In genomic region chr4:44447563-44448504, GRCh38 we compare ENCODE assay signal across 8 cellular contexts. TPM values are rescaled to one million over a fixed set of nuclear protein-coding genes. Genes with fewer than 3 reads are reported as not detected.
DNase-seq lines count a peak whose midpoint lies in the region; ATAC-seq and TF ChIP-seq lines count a peak whose summit lies in the region.

No MANE protein-coding gene starts in this region.

- intact Hi-C loops in right lobe of liver (cut with DNase I), result no loop called here
- intact Hi-C loops in testis (cut with DNase I; ENCODE audit: low total_unique reads), result no loop called here

- H3K36me3 ChIP-seq in right lobe of liver, result no peaks in the 10 kb centered on the region
- H3K36me3 ChIP-seq in testis (ENCODE audit: low read depth, missing control alignments), result no peaks in the 10 kb centered on the region

- peak; percentile 14 for DNase-seq in activated T-cell treated with anti-CD3 and anti-CD28 coated beads, Interleukin-2, amount 50 U/mL, for 1 hour
- DNase-seq in activated T-cell treated with anti-CD3 and anti-CD28 coated beads for 4 hours (no peak), NCI-H1092 treated with DMSO at 0.1 percent for 48 hours (lab: John Stamatoyannopoulos, UW) (peak; percentile 41), coronary artery (ENCODE audit: low spot score) (peak; percentile 68), right lobe of liver (peak; percentile 25 to 43 (median 41)), testis (peak; percentile 73), NOMO-1 treated with DMSO at 0.1 percent for 48 hours (lab: John Stamatoyannopoulos, UW; ENCODE audit: unreplicated experiment) (no peak), superior temporal gyrus (ENCODE audit: extremely low spot score) (no peak)

- TF ChIP-seq CTCF in coronary artery (IDR thresholded peaks at IDR 0.05) (no peak), right lobe of liver (IDR thresholded peaks at IDR 0.05) (no peak), testis (IDR thresholded peaks at IDR 0.05) (no peak)

- peak; percentile 39 to 50 (median 50) for ATAC-seq in right lobe of liver

- H3K27ac ChIP-seq in coronary artery (peak overlapping the region in 1 of 2 donors; percentile 61), right lobe of liver (no peak overlapping the region), testis (peak overlapping the region; percentile 76 to 91)

- 0% methylated on average over 12 of the region's 110 CpGs for WGBS in right lobe of liver (ENCODE audit: insufficient coverage, low coverage, low lambda C conversion rate, missing lambda C conversion rate)
- WGBS in testis, 2 donors, result 2 to 5% methylated on average over 20 to 56 of the region's 110 CpGs

- H3K27me3 ChIP-seq in right lobe of liver (peaks cover 10 to 28% of the 10 kb centered on the region in 2 donors), testis (no peaks in the 10 kb centered on the region)

- TF ChIP-seq POLR2A in right lobe of liver (IDR thresholded peaks at IDR 0.05) (no peak), testis (IDR thresholded peaks at IDR 0.05) (no peak)

- H3K4me3 ChIP-seq in coronary artery (peak overlapping the region; percentile 67), right lobe of liver (peak overlapping the region; percentile 39 to 46 (median 43)), testis (peak overlapping the region; percentile 62 to 67)

- H3K4me1 ChIP-seq in right lobe of liver (peaks cover 0 to 17% (median 3%) of the 10 kb centered on the region in 4 donors), testis (no peaks in the 10 kb centered on the region)

- H3K9me3 ChIP-seq in right lobe of liver (no peaks in the 10 kb centered on the region), testis (no peaks in the 10 kb centered on the region)

RNA-seq across cellular contexts. Expression of gene KCTD8, which starts 0.8 kb away (rescaled TPM):
- total RNA-seq in right lobe of liver (not detected), testis (10 to 100 TPM in 1 of 2 donors, 1 to 10 TPM in 1; 4.0 to 13.6 TPM)
- polyA plus RNA-seq in testis (ENCODE audit: insufficient read depth, low read depth, low replicate concordance), result 1.5 TPM

Comparison
In these comparisons a context has a peak if more than half of its experiments do, and no peak if none do; other contexts are left out.
1. DNase-seq: peak in activated T-cell treated with anti-CD3 and anti-CD28 coated beads, Interleukin-2, amount 50 U/mL, for 1 hour (single experiment), NCI-H1092 treated with DMSO at 0.1 percent for 48 hours (single experiment), coronary artery (single experiment), right lobe of liver (3 of 3) and testis (single experiment); none in activated T-cell treated with anti-CD3 and anti-CD28 coated beads for 4 hours (single experiment), NOMO-1 treated with DMSO at 0.1 percent for 48 hours (single experiment) and superior temporal gyrus (single experiment).
2. H3K27ac ChIP-seq: peak in testis (2 of 2); none in right lobe of liver (0 of 3).
3. RNA of gene KCTD8, which starts 0.8 kb away (total RNA-seq): 4.0 to 13.6 TPM in testis; not detected in right lobe of liver; every median in the first group is over 4 times any median in the second.
4. Peak in every context shown above with its lines, with median percentiles within 50 percentile points of each other: H3K4me3 ChIP-seq.